In the genomic region with DNA sequence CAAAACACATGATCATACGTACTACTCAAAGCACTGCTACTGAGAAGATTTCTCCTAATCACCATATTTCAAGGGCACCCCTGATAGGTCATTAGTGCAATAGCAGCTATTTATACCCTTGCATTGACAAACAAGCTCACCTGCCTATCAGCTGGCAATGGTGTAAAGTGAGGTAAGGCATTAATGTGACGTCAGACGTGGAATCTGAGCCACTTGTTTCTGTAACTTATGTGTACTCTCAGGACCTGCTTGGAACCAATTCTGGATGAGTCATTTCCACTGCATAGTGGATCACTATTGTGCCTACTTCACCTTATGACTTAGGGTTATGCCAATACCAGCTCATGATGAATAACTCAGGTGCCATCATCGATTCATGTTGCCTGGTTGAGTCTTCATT, we compare ENCODE assay signal across 28 cellular contexts.
"Had no signal": no experiment of that assay in that cellular context is flagged by ENCODE, and none has a peak within 500 bp of the region (broad histone marks: within the 10 kb centered on the region; RNA-seq: fewer than 3 reads in every experiment).

No MANE protein-coding gene starts in this region.

- DNase-seq: dermis blood vessel endothelial cell; dorsolateral prefrontal cortex; effector CD4-positive, alpha-beta T cell; effector memory CD4-positive, alpha-beta T cell; erythroblast; esophagus squamous epithelium; foreskin fibroblast; foreskin melanocyte; gastrocnemius medialis; glutamatergic neuron; head of caudate nucleus; heart right ventricle; hippocampal formation; left cardiac atrium; left lung; left ventricle myocardium superior; lower lobe of right lung; mesenchymal stem cell; mucosa of descending colon; naive B cell; naive thymus-derived CD8-positive, alpha-beta T cell had no signal

- H3K27me3 ChIP-seq: dorsolateral prefrontal cortex, gastrocnemius medialis, heart right ventricle, left lung had no signal

- H3K9me3 Mint-ChIP-seq: mesothelial cell of epicardium had no signal

- H3K4me3 ChIP-seq: coronary artery, dorsolateral prefrontal cortex, esophagus squamous epithelium, gastrocnemius medialis, heart right ventricle, left lung, lower lobe of right lung, mucosa of descending colon had no signal

- H3K27me3 Mint-ChIP-seq: naive B cell had no signal

- H3K4me1 Mint-ChIP-seq: mesothelial cell of epicardium; naive B cell; naive thymus-derived CD8-positive, alpha-beta T cell had no signal

- H3K36me3 ChIP-seq: esophagus squamous epithelium, gastrocnemius medialis, heart right ventricle, left lung, lower lobe of right lung had no signal

- H3K27ac ChIP-seq: coronary artery, dorsolateral prefrontal cortex, epithelial cell of prostate, esophagus squamous epithelium, gastrocnemius medialis, heart right ventricle, left lung, lower lobe of right lung had no signal

- H3K27ac Mint-ChIP-seq: mesothelial cell of epicardium; naive thymus-derived CD8-positive, alpha-beta T cell had no signal

- FAIRE-seq: endothelial cell of umbilical vein, islet of Langerhans, keratinocyte had no signal

- H3K4me3 Mint-ChIP-seq: mesothelial cell of epicardium; naive B cell; naive thymus-derived CD8-positive, alpha-beta T cell had no signal

- H3K36me3 Mint-ChIP-seq: mesothelial cell of epicardium; naive B cell; naive thymus-derived CD8-positive, alpha-beta T cell had no signal

- H3K9me3 ChIP-seq: esophagus squamous epithelium, gastrocnemius medialis, left lung, lower lobe of right lung, mucosa of descending colon had no signal

- H3K4me1 ChIP-seq: esophagus squamous epithelium, gastrocnemius medialis, left lung, lower lobe of right lung had no signal

- ATAC-seq: esophagus mucosa; gastrocnemius medialis; heart right ventricle; left cardiac atrium; left lung; left ventricle myocardium superior; lower lobe of right lung; mucosa of descending colon; naive thymus-derived CD8-positive, alpha-beta T cell had no signal
